In the genomic region with DNA sequence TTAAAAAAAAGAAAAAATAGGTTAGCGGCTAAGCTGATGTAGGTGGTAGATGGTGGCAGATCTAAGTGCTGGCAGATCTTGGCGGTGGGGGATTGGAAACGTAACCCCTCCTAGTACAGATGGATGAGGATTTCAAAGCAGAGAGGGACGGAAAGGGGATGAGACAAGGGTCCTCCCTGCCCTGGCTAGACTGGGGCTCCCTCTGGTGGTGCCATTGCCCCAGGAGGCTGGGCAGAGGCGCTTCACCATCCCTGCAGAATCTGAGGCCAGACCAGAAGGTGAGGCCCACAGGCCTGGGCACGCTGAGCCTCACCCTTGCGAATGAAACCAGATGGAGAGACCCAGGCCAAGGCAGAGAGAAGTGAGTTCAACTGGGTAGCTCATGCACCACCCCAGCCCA, we compare ENCODE assay signal across 9 cellular contexts. TPM values are rescaled to one million over a fixed set of nuclear protein-coding genes. Genes with fewer than 3 reads are reported as not detected.
DNase-seq lines count a peak whose midpoint lies in the region; ATAC-seq and TF ChIP-seq lines count a peak whose summit lies in the region.
"Had no signal": no experiment of that assay in that cellular context is flagged by ENCODE, and none has a peak within 500 bp of the region (broad histone marks: within the 10 kb centered on the region; RNA-seq: fewer than 3 reads in every experiment).

No MANE protein-coding gene starts in this region.

- POLR2A ChIA-PET in AG04450 (lab: Yijun Ruan, JAX) (no interaction called here), OCI-LY7 (lab: Charles Lee) (no interaction called here)

- no peak overlapping the region for H3K27ac ChIP-seq in AG04450 (ENCODE audit: low read depth, low read length)
- H3K27ac ChIP-seq in OCI-LY7 (ENCODE audit: low read depth, low read length, poor library complexity, severe bottlenecking), result no peak overlapping the region
- H3K27ac ChIP-seq: neutrophil had no signal

- H3K4me1 ChIP-seq in OCI-LY7 (ENCODE audit: insufficient read depth, low read length, poor library complexity, severe bottlenecking), result peaks cover 5% of the 10 kb centered on the region

- peaks cover 37% of the 10 kb centered on the region for H3K27me3 ChIP-seq in AG04450 (ENCODE audit: control insufficient read depth, insufficient read depth, low read length)

- no peaks in the 10 kb centered on the region for H3K36me3 ChIP-seq in OCI-LY7 (ENCODE audit: insufficient read depth, low read length)
- H3K36me3 ChIP-seq: neutrophil had no signal

- no peaks in the 10 kb centered on the region for H3K79me2 ChIP-seq in OCI-LY7 (ENCODE audit: insufficient read depth, low read depth, low read length)

- peak; percentile 56 for TF ChIP-seq CTCF in AG04450 (IDR thresholded peaks at IDR 0.05; ENCODE audit: low read depth, low read length)
- TF ChIP-seq CTCF in OCI-LY7 (conservative IDR thresholded peaks at IDR 0.05; ENCODE audit: low read length), result peak; percentile 62
- TF ChIP-seq CTCF in fibroblast of mammary gland (conservative IDR thresholded peaks at IDR 0.05; ENCODE audit: control insufficient read depth, insufficient read depth, low read depth, low read length), result peak; percentile 38

- CTCF ChIA-PET in AG04450 (lab: Charles Lee) (interaction anchor here (0.7 to 2.2 kb wide), 12 partner anchors 31 to 203 kb away, joined by 3 to 16 read pairs (median 4); partner anchors contain the start of genes GOLT1A and REN), OCI-LY7 (lab: Charles Lee; ENCODE audit: unreplicated experiment) (no interaction called here)

- ATAC-seq in GM19467 (IDR thresholded peaks at IDR 0.05; ENCODE audit: unreplicated experiment) (no peak), GM21390 (IDR thresholded peaks at IDR 0.05; ENCODE audit: unreplicated experiment) (no peak)

- intact Hi-C loops in OCI-LY7 (cut with micrococcal nuclease; ENCODE audit: unreplicated experiment), result no loop called here

- no peak overlapping the region for H3K4me3 ChIP-seq in AG04450 (ENCODE audit: low read depth, low read length)
- H3K4me3 ChIP-seq in OCI-LY7 (ENCODE audit: low read depth, low read length, poor library complexity, severe bottlenecking), result no peak overlapping the region
- no peak overlapping the region for H3K4me3 ChIP-seq in fibroblast of mammary gland (ENCODE audit: control insufficient read depth, low read depth, low read length)

- H4K20me1 ChIP-seq in OCI-LY7 (ENCODE audit: insufficient read depth, low read length), result no peaks in the 10 kb centered on the region

- H3K9me3 ChIP-seq in AG04450 (ENCODE audit: control insufficient read depth, insufficient read depth, low read length) (no peaks in the 10 kb centered on the region; the same call in 1 of the 2 replicates), OCI-LY7 (ENCODE audit: low read length) (no peaks in the 10 kb centered on the region)
- H3K9me3 ChIP-seq: neutrophil had no signal

- no peak overlapping the region for H2AFZ ChIP-seq in OCI-LY7 (ENCODE audit: low read length)

- DNase-seq in AG04450 (ENCODE audit: low read depth, low spot score) (no peak), GM03348 (ENCODE audit: low spot score) (peak; percentile 45), OCI-LY7 (ENCODE audit: low spot score) (peak; percentile 20), fibroblast of mammary gland (ENCODE audit: low read depth) (no peak), medulla oblongata (ENCODE audit: extremely low spot score) (no peak), NCI-H2227 treated with DMSO at 0.1 percent for 48 hours (lab: John Stamatoyannopoulos, UW) (no peak)

- no TSS peak for BruUV-seq in OCI-LY7 (replicated peaks; lab: Mats Ljungman, UMichigan)

- no peak overlapping the region for H3K4me2 ChIP-seq in OCI-LY7 (ENCODE audit: low read length)

- H3K9me2 ChIP-seq in OCI-LY7 (ENCODE audit: insufficient read depth, low read length), result no peaks in the 10 kb centered on the region

RNA-seq across cellular contexts. Expression of gene PLEKHA6, which starts 7.0 kb away (rescaled TPM):
- polyA plus RNA-seq in AG04450 (2011; rRNA removed), result 6.8 and 7.7 TPM in 2 replicates
- polyA minus RNA-seq in AG04450 (2011; rRNA and poly(A)+ RNA removed), result 6.6 and 6.9 TPM in 2 replicates
- total RNA-seq in OCI-LY7 (2014; rRNA removed; shearing (Covaris generic)), result not detected in 2 replicates
- total RNA-seq in OCI-LY7 (2022), result not detected in 2 replicates

RNA-seq across cellular contexts. Expression of gene PPP1R15B, which starts 44.9 kb away (rescaled TPM):
- 25.4 and 28.4 TPM in 2 replicates for polyA plus RNA-seq in AG04450 (2011; rRNA removed)
- polyA minus RNA-seq in AG04450 (2011; rRNA and poly(A)+ RNA removed), result 40.7 and 41.5 TPM in 2 replicates
- total RNA-seq in OCI-LY7 (2014; rRNA removed; shearing (Covaris generic)), result 63.5 and 72.6 TPM in 2 replicates
- total RNA-seq in OCI-LY7 (2022), result 79.2 and 91.3 TPM in 2 replicates

Comparison
In these comparisons a context has a peak if more than half of its experiments do, and no peak if none do; other contexts are left out.
1. DNase-seq: peak in GM03348 (single experiment) and OCI-LY7 (single experiment); none in AG04450 (single experiment), fibroblast of mammary gland (single experiment), medulla oblongata (single experiment) and NCI-H2227 treated with DMSO at 0.1 percent for 48 hours (single experiment).
2. Peak in every context shown above with its lines, with median percentiles within 50 percentile points of each other: CTCF ChIP-seq.